In genomic region chr1:12903793-12904572, GRCh38 we compare ENCODE assay signal across 7 cellular contexts. TPM values are rescaled to one million over a fixed set of nuclear protein-coding genes. Genes with fewer than 3 reads are reported as not detected.
"Had no signal": no experiment of that assay in that cellular context is flagged by ENCODE, and none has a peak within 500 bp of the region (broad histone marks: within the 10 kb centered on the region; RNA-seq: fewer than 3 reads in every experiment).

No MANE protein-coding gene starts in this region.

RNA-seq across cellular contexts. Expression of gene PRAMEF10, which starts 5.9 kb away (rescaled TPM):
- total RNA-seq: GM23248, GM23338, H1, H4, H7, H9, HFFc6 had no signal

RNA-seq across cellular contexts. Expression of gene PRAMEF7, which starts 12.4 kb away (rescaled TPM):
- total RNA-seq: GM23248, GM23338, H1, H4, H7, H9, HFFc6 had no signal

RNA-seq across cellular contexts. Expression of gene PRAMEF4, which starts 18.0 kb away (rescaled TPM):
- total RNA-seq: GM23248, GM23338, H1, H4, H7, H9, HFFc6 had no signal

RNA-seq across cellular contexts. Expression of gene PRAMEF6, which starts 43.4 kb away (rescaled TPM):
- total RNA-seq: GM23248, GM23338, H1, H4, H7, H9, HFFc6 had no signal

RNA-seq across cellular contexts. Expression of gene PRAMEF2, which starts 47.1 kb away (rescaled TPM):
- total RNA-seq: GM23248, GM23338, H1, H4, H7, H9, HFFc6 had no signal
